In genomic region chr7:12732428-12732827, GRCh38 we compare ENCODE assay signal across 17 cellular contexts. TPM values are rescaled to one million over a fixed set of nuclear protein-coding genes. Genes with fewer than 3 reads are reported as not detected.
DNase-seq lines count a peak whose midpoint lies in the region; ATAC-seq and TF ChIP-seq lines count a peak whose summit lies in the region.
"Had no signal": no experiment of that assay in that cellular context is flagged by ENCODE, and none has a peak within 500 bp of the region (broad histone marks: within the 10 kb centered on the region; RNA-seq: fewer than 3 reads in every experiment).

No MANE protein-coding gene starts in this region.

- H3K79me1 ChIP-seq in mesendoderm (ENCODE audit: low read length) = no peaks in the 10 kb centered on the region

- H3K9me3 Mint-ChIP-seq in activated CD8-positive, alpha-beta T cell treated with anti-CD3 and anti-CD28 coated beads, Interleukin-2, amount 10 ng/mL, durations not matched to agents 7 days and 5 days (ENCODE audit: insufficient read depth) = no peaks in the 10 kb centered on the region
- no peaks in the 10 kb centered on the region for H3K9me3 Mint-ChIP-seq in activated CD8-positive, alpha-beta T cell treated with anti-CD3 and anti-CD28 coated beads for 36 hours
- H3K9me3 Mint-ChIP-seq in CD8-positive, alpha-beta memory T cell = no peaks in the 10 kb centered on the region
- H3K9me3 Mint-ChIP-seq: IgD-negative memory B cell had no signal

- no peaks in the 10 kb centered on the region for H3K27me3 ChIP-seq in CD8-positive, alpha-beta memory T cell (ENCODE audit: insufficient read depth, low read length, poor library complexity, severe bottlenecking)
- H3K27me3 ChIP-seq in mesendoderm (ENCODE audit: insufficient read depth, low read length, poor library complexity) = no peaks in the 10 kb centered on the region
- H3K27me3 ChIP-seq: BLaER1 treated with 17β-estradiol and CSF1 and Interleukin-3, amounts not matched to agents 10 nM and 100 nM had no signal

- H4K5ac ChIP-seq in mesendoderm (ENCODE audit: low read length) = no peak overlapping the region

- no peak overlapping the region for H3K4me3 Mint-ChIP-seq in activated CD8-positive, alpha-beta T cell treated with anti-CD3 and anti-CD28 coated beads, Interleukin-2, amount 10 ng/mL, durations not matched to agents 7 days and 5 days
- no peak overlapping the region for H3K4me3 Mint-ChIP-seq in activated CD8-positive, alpha-beta T cell treated with anti-CD3 and anti-CD28 coated beads for 36 hours
- peak overlapping the region in 2 of 7 donors; percentile 44 to 58 for H3K4me3 Mint-ChIP-seq in CD8-positive, alpha-beta memory T cell
- H3K4me3 Mint-ChIP-seq in T-helper 17 cell = no peak overlapping the region
- H3K4me3 Mint-ChIP-seq: B cell had no signal

- no peak overlapping the region for H2BK15ac ChIP-seq in mesendoderm (replicated peaks; ENCODE audit: low read depth)

- no peaks in the 10 kb centered on the region for H3K79me2 ChIP-seq in mesendoderm (ENCODE audit: control insufficient read depth, insufficient read depth, low read length)

- H3K36me3 ChIP-seq in CD8-positive, alpha-beta memory T cell (ENCODE audit: insufficient read depth, low read length) = no peaks in the 10 kb centered on the region
- no peaks in the 10 kb centered on the region for H3K36me3 ChIP-seq in mesendoderm (ENCODE audit: control insufficient read depth, insufficient read depth, low read length)
- H3K36me3 ChIP-seq: BLaER1 treated with 17β-estradiol and CSF1 and Interleukin-3, amounts not matched to agents 10 nM and 100 nM had no signal

- H3K4me1 ChIP-seq in CD8-positive, alpha-beta memory T cell (ENCODE audit: insufficient read depth, low read length) = peaks cover 20% of the 10 kb centered on the region
- no peaks in the 10 kb centered on the region for H3K4me1 ChIP-seq in mesendoderm (ENCODE audit: control insufficient read depth, low read depth, low read length)

- no peaks in the 10 kb centered on the region for H3K27me3 Mint-ChIP-seq in activated CD8-positive, alpha-beta T cell treated with anti-CD3 and anti-CD28 coated beads, Interleukin-2, amount 10 ng/mL, durations not matched to agents 7 days and 5 days (ENCODE audit: low read depth)
- H3K27me3 Mint-ChIP-seq in activated CD8-positive, alpha-beta T cell treated with anti-CD3 and anti-CD28 coated beads for 36 hours = no peaks in the 10 kb centered on the region
- peaks cover 0 to 3% of the 10 kb centered on the region in 2 donors for H3K27me3 Mint-ChIP-seq in CD8-positive, alpha-beta memory T cell
- H3K27me3 Mint-ChIP-seq in T-helper 17 cell = no peaks in the 10 kb centered on the region

- peaks cover 2% of the 10 kb centered on the region for H3K36me3 Mint-ChIP-seq in activated CD8-positive, alpha-beta T cell treated with anti-CD3 and anti-CD28 coated beads, Interleukin-2, amount 10 ng/mL, durations not matched to agents 7 days and 5 days (ENCODE audit: low read depth)
- no peaks in the 10 kb centered on the region for H3K36me3 Mint-ChIP-seq in activated CD8-positive, alpha-beta T cell treated with anti-CD3 and anti-CD28 coated beads for 36 hours (ENCODE audit: low read depth)
- H3K36me3 Mint-ChIP-seq in CD8-positive, alpha-beta memory T cell = no peaks in the 10 kb centered on the region
- H3K36me3 Mint-ChIP-seq in T-helper 17 cell (ENCODE audit: low read depth) = peaks cover 2% of the 10 kb centered on the region
- H3K36me3 Mint-ChIP-seq: IgD-negative memory B cell had no signal

- H3K18ac ChIP-seq in mesendoderm (ENCODE audit: low read length) = peak overlapping the region; percentile 68

- peaks cover 24% of the 10 kb centered on the region for H3K4me1 Mint-ChIP-seq in activated CD8-positive, alpha-beta T cell treated with anti-CD3 and anti-CD28 coated beads, Interleukin-2, amount 10 ng/mL, durations not matched to agents 7 days and 5 days (ENCODE audit: low read depth)
- H3K4me1 Mint-ChIP-seq in activated CD8-positive, alpha-beta T cell treated with anti-CD3 and anti-CD28 coated beads for 36 hours (ENCODE audit: low read depth) = peaks cover 13% of the 10 kb centered on the region
- H3K4me1 Mint-ChIP-seq in CD8-positive, alpha-beta memory T cell = peaks cover 22 to 32% (median 28%) of the 10 kb centered on the region in 3 donors
- H3K4me1 Mint-ChIP-seq in T-helper 17 cell = peaks cover 15% of the 10 kb centered on the region

- no peak for DNase-seq in activated CD8-positive, alpha-beta T cell treated with anti-CD3 and anti-CD28 coated beads, Interleukin-2, amount 10 ng/mL, durations not matched to agents 7 days and 5 days
- no peak for DNase-seq in activated CD8-positive, alpha-beta T cell treated with anti-CD3 and anti-CD28 coated beads for 36 hours
- DNase-seq in CD8-positive, alpha-beta memory T cell = no peak
- DNase-seq in T-helper 17 cell (no peak), mesendoderm (no peak), SKM-1 treated with dmso at 0.1 percent for 144 hours (lab: John Stamatoyannopoulos, UW; ENCODE audit: unreplicated experiment) (no peak)
- DNase-seq: Caco-2, DMS153, DMS79, GDM1, GOT3, H7 had no signal

- no peak overlapping the region for H4K8ac ChIP-seq in mesendoderm (ENCODE audit: low read depth, low read length)

- H3K9me3 ChIP-seq in CD8-positive, alpha-beta memory T cell (ENCODE audit: low read length) = no peaks in the 10 kb centered on the region
- no peaks in the 10 kb centered on the region for H3K9me3 ChIP-seq in T-helper 17 cell (ENCODE audit: control insufficient read depth, low read length, poor library complexity, severe bottlenecking)
- H3K9me3 ChIP-seq: BLaER1 treated with 17β-estradiol and CSF1 and Interleukin-3, amounts not matched to agents 10 nM and 100 nM; Caco-2 had no signal

- peak overlapping the region; percentile 18 for H3K27ac ChIP-seq in CD8-positive, alpha-beta memory T cell (ENCODE audit: low read depth, low read length)
- H3K27ac ChIP-seq in mesendoderm (ENCODE audit: low read depth, low read length) = no peak overlapping the region
- H3K27ac ChIP-seq: BLaER1 treated with 17β-estradiol and CSF1 and Interleukin-3, amounts not matched to agents 10 nM and 100 nM had no signal

- H3K23ac ChIP-seq in mesendoderm (ENCODE audit: low read length) = no peak overlapping the region

- intact Hi-C loops in activated CD8-positive, alpha-beta T cell treated with anti-CD3 and anti-CD28 coated beads for 36 hours (cut with micrococcal nuclease) = no loop called here

- H3K4me2 ChIP-seq in mesendoderm (ENCODE audit: low read length) = no peak overlapping the region
- H3K4me2 ChIP-seq: BLaER1 treated with 17β-estradiol and CSF1 and Interleukin-3, amounts not matched to agents 10 nM and 100 nM had no signal

- CTCF ChIA-PET in activated CD8-positive, alpha-beta T cell treated with anti-CD3 and anti-CD28 coated beads, Interleukin-2, amount 10 ng/mL, durations not matched to agents 7 days and 5 days (lab: Charles Lee) = interaction anchor here (7.1 kb wide), 1 partner anchor 46 kb away, joined by 50 read pairs; the partner anchor contains the start of gene ARL4A
- CTCF ChIA-PET in activated CD8-positive, alpha-beta T cell treated with anti-CD3 and anti-CD28 coated beads for 36 hours (lab: Charles Lee) = interaction anchor here (1.6 kb wide), 1 partner anchor 46 kb away, joined by 3 read pairs; no protein-coding TSS in a partner anchor
- CTCF ChIA-PET in CD8-positive, alpha-beta memory T cell (lab: Charles Lee) = interaction anchor here (3.2 kb wide), 1 partner anchor 46 kb away, joined by 26 read pairs; the partner anchor contains the start of gene ARL4A

- H3K9ac ChIP-seq in mesendoderm (ENCODE audit: low read length) = no peak overlapping the region
- H3K9ac ChIP-seq: BLaER1 treated with 17β-estradiol and CSF1 and Interleukin-3, amounts not matched to agents 10 nM and 100 nM had no signal

- no peak overlapping the region for H3K4ac ChIP-seq in mesendoderm (ENCODE audit: low read depth, low read length)

- WGBS in mesendoderm (ENCODE audit: extremely low coverage, insufficient coverage, low lambda C conversion rate) = no CpG with 5 or more reads among the region's 1 CpG

- H2BK5ac ChIP-seq in mesendoderm (ENCODE audit: low read length) = no peak overlapping the region

- POLR2A ChIA-PET in activated CD8-positive, alpha-beta T cell treated with anti-CD3 and anti-CD28 coated beads, Interleukin-2, amount 10 ng/mL, durations not matched to agents 7 days and 5 days (lab: Charles Lee) = no interaction called here
- POLR2A ChIA-PET in activated CD8-positive, alpha-beta T cell treated with anti-CD3 and anti-CD28 coated beads for 36 hours (lab: Charles Lee) = no interaction called here
- POLR2A ChIA-PET in CD8-positive, alpha-beta memory T cell (lab: Charles Lee) = interaction anchor here (1.8 kb wide), 1 partner anchor 46 kb away, joined by 6 read pairs; no protein-coding TSS in a partner anchor

- H3K4me3 ChIP-seq in CD8-positive, alpha-beta memory T cell (ENCODE audit: low read length) = no peak overlapping the region
- no peak overlapping the region for H3K4me3 ChIP-seq in mesendoderm (ENCODE audit: low read length)
- H3K4me3 ChIP-seq: BLaER1 treated with 17β-estradiol and CSF1 and Interleukin-3, amounts not matched to agents 10 nM and 100 nM had no signal

- H2AK5ac ChIP-seq in mesendoderm (ENCODE audit: low read length) = no peak overlapping the region

- no peak overlapping the region for H3K56ac ChIP-seq in mesendoderm (ENCODE audit: low read length)

- H3K27ac Mint-ChIP-seq in activated CD8-positive, alpha-beta T cell treated with anti-CD3 and anti-CD28 coated beads, Interleukin-2, amount 10 ng/mL, durations not matched to agents 7 days and 5 days = peak overlapping the region; percentile 43
- no peak overlapping the region for H3K27ac Mint-ChIP-seq in activated CD8-positive, alpha-beta T cell treated with anti-CD3 and anti-CD28 coated beads for 36 hours
- H3K27ac Mint-ChIP-seq in CD8-positive, alpha-beta memory T cell = peak overlapping the region in 1 of 8 donors; percentile 77
- H3K27ac Mint-ChIP-seq in T-helper 17 cell = peak overlapping the region; percentile 37
- H3K27ac Mint-ChIP-seq: B cell, IgD-negative memory B cell had no signal

- no peak for ATAC-seq in activated CD8-positive, alpha-beta T cell treated with anti-CD3 and anti-CD28 coated beads, Interleukin-2, amount 10 ng/mL, durations not matched to agents 7 days and 5 days
- ATAC-seq in activated CD8-positive, alpha-beta T cell treated with anti-CD3 and anti-CD28 coated beads for 36 hours = no peak
- no peak for ATAC-seq in T-helper 17 cell
- no peak for ATAC-seq in GM21576 (IDR thresholded peaks at IDR 0.05; ENCODE audit: unreplicated experiment)
- ATAC-seq: HepG2 had no signal

- H2BK120ac ChIP-seq in mesendoderm (ENCODE audit: low read depth, low read length) = no peak overlapping the region

- TF ChIP-seq CTCF in activated CD8-positive, alpha-beta T cell treated with anti-CD3 and anti-CD28 coated beads for 36 hours (IDR thresholded peaks at IDR 0.05) = no peak

RNA-seq across cellular contexts. Expression of gene ARL4A, which starts 45.0 kb away (rescaled TPM):
- total RNA-seq in activated CD8-positive, alpha-beta T cell treated with anti-CD3 and anti-CD28 coated beads, Interleukin-2, amount 10 ng/mL, durations not matched to agents 7 days and 5 days = 10 to 100 TPM; 15.8 to 16.2 TPM
- total RNA-seq in activated CD8-positive, alpha-beta T cell treated with anti-CD3 and anti-CD28 coated beads for 36 hours = 10 to 100 TPM; 10.8 to 11.3 TPM
- 10 to 100 TPM; 10.6 to 11.6 TPM for total RNA-seq in CD8-positive, alpha-beta memory T cell
- polyA plus RNA-seq in CD8-positive, alpha-beta memory T cell = 50.3 TPM
- 100 to 1,000 TPM in 1 of 2 donors, 10 to 100 TPM in 1; 92.1 to 122 TPM for total RNA-seq in T-helper 17 cell
- 18.5 TPM for polyA plus RNA-seq in mesendoderm (2013, experiment 1 of 2)
- 21.7 TPM for polyA plus RNA-seq in mesendoderm (2013, experiment 2 of 2)

Comparison
In these comparisons a context has a peak if more than half of its experiments do, and no peak if none do; other contexts are left out.
1. RNA of gene ARL4A, which starts 45.0 kb away (total RNA-seq): 92.1 to 122 TPM in T-helper 17 cell; 15.8 to 16.2 TPM in activated CD8-positive, alpha-beta T cell treated with anti-CD3 and anti-CD28 coated beads, Interleukin-2, amount 10 ng/mL, durations not matched to agents 7 days and 5 days, 10.6 to 11.6 TPM in CD8-positive, alpha-beta memory T cell and 10.8 to 11.3 TPM in activated CD8-positive, alpha-beta T cell treated with anti-CD3 and anti-CD28 coated beads for 36 hours; every median in the first group is over 4 times any median in the second.